In genomic region chr16:2046889-2047329, GRCh38 we compare ENCODE assay signal across 1 cellular context.
TF ChIP-seq lines count a peak whose summit lies in the region.

No MANE protein-coding gene starts in this region.

TF ChIP-seq in HEK293, 187 proteins besides CTCF, POLR2A, EP300 and RAD21 (continued from another document):
- no peak for TF ChIP-seq ZNF280D (tag by site-specific recombination; IDR thresholded peaks at IDR 0.05)
- no peak for TF ChIP-seq BCL11B (tag by site-specific recombination; IDR thresholded peaks at IDR 0.05; ENCODE audit: low read depth)
- no peak for TF ChIP-seq MEIS1 (CRISPR knock-in tag; IDR thresholded peaks at IDR 0.05; ENCODE audit: borderline replicate concordance)
- TF ChIP-seq AEBP2 (tag by site-specific recombination; IDR thresholded peaks at IDR 0.05; ENCODE audit: borderline replicate concordance) = no peak
- no peak for TF ChIP-seq KLF8 (tag by site-specific recombination; IDR thresholded peaks at IDR 0.05)
- no peak for TF ChIP-seq ZNF121 (tag by site-specific recombination; IDR thresholded peaks at IDR 0.05)
- TF ChIP-seq ZNF785 (tag by site-specific recombination; IDR thresholded peaks at IDR 0.05) = no peak
- peak; percentile 94 for TF ChIP-seq PRDM10 (tag by site-specific recombination; IDR thresholded peaks at IDR 0.05)
